Comparison of ENCODE assay signal across 10 cellular contexts in genomic region chr13:85261757-85262346, GRCh38.
DNase-seq lines count a peak whose midpoint lies in the region; ATAC-seq and TF ChIP-seq lines count a peak whose summit lies in the region.
"Had no signal": no experiment of that assay in that cellular context is flagged by ENCODE, and none has a peak within 500 bp of the region (broad histone marks: within the 10 kb centered on the region; RNA-seq: fewer than 3 reads in every experiment).

No MANE protein-coding gene starts in this region.

- H3K27ac ChIP-seq in VCaP (no peak overlapping the region), right lobe of liver (no peak overlapping the region)

- no peak overlapping the region for H3K4me3 ChIP-seq in right lobe of liver

- intact Hi-C loops in right lobe of liver (cut with DNase I): no loop called here

- TF ChIP-seq POLR2A in right lobe of liver (IDR thresholded peaks at IDR 0.05): no peak

- TF ChIP-seq CTCF in VCaP (conservative IDR thresholded peaks at IDR 0.05) (peak; percentile 71), right lobe of liver (IDR thresholded peaks at IDR 0.05) (peak in 3 of 4 donors; percentile 20 to 36 (median 20))

- WGBS in right lobe of liver (ENCODE audit: insufficient coverage, low coverage, low lambda C conversion rate, missing lambda C conversion rate): 0% methylated on average over 1 of the region's 1 CpG

- no peak for ATAC-seq in right lobe of liver
- no peak for ATAC-seq in HG03342 (IDR thresholded peaks at IDR 0.05; ENCODE audit: unreplicated experiment)
- ATAC-seq: effector memory CD8-positive, alpha-beta T cell; left lobe of liver; stimulated activated effector memory CD8-positive, alpha-beta T cell treated with anti-CD3 and anti-CD28 coated beads, Interleukin-12 subunit alpha, Interleukin-12 subunit beta, amount 100 ng/mL, for 72 hours had no signal

- H3K27me3 ChIP-seq in right lobe of liver: no peaks in the 10 kb centered on the region

- H3K36me3 ChIP-seq in right lobe of liver: no peaks in the 10 kb centered on the region

- H3K9me3 ChIP-seq in right lobe of liver: peaks cover 0 to 3% (median 0%) of the 10 kb centered on the region in 4 donors

- DNase-seq in ELR (ENCODE audit: low read depth) (peak; percentile 48), LoVo (ENCODE audit: low spot score) (peak; percentile 11), right lobe of liver (no peak), cortex of kidney (lab: John Stamatoyannopoulos, UW) (no peak), cerebellar nuclear complex (lab: John Stamatoyannopoulos, UW) (no peak)
- DNase-seq: effector memory CD8-positive, alpha-beta T cell had no signal

- H3K4me1 ChIP-seq in right lobe of liver: no peaks in the 10 kb centered on the region

Comparison
In these comparisons a context has a peak if more than half of its experiments do, and no peak if none do; other contexts are left out.
1. DNase-seq: peak in ELR (single experiment) and LoVo (single experiment); none in right lobe of liver (0 of 3), cortex of kidney (single experiment) and cerebellar nuclear complex (0 of 2).